Comparison of ENCODE assay signal across 8 cellular contexts in the genomic region with DNA sequence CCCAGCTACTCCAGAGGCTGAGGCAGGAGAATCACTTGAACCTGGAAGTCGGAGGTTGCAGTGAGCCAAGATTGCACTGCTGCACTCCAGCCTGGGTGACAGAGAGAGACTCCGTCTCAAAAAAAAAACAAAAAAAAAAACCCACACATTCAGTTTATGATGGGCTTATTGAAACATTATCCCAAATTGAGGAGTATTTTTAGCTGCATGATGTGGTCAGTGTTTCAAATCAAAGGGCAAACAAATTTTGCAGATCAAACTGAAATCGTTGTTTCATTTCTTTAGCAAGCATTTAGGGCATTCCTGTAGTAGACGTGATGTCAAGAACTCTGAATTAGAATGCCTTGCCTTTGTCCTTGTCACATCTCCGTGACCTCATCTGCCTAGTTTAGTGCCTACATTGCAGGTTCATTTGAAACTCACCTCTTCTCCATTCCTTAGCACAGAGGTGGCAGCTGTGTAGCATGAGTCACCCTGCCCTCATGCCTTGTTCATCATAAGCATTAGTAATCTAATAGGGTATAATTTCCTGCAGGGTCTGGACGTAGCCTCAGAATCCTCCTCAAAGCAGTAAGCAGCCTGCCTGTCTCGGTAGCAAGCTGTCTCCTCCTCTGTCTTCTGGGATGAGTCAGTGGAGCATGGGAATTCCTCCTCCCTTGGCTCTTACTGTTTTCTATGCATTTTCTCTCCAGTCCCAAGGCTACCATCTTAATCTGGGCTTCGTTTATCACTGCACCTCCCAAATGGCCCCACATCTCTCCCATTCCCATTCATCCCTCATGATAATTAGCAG.
DNase-seq lines count a peak whose midpoint lies in the region; ATAC-seq and TF ChIP-seq lines count a peak whose summit lies in the region.

No MANE protein-coding gene starts in this region.

- no peaks in the 10 kb centered on the region for H3K9me3 Mint-ChIP-seq in endodermal cell

- ATAC-seq in GM18520 (IDR thresholded peaks at IDR 0.05; ENCODE audit: unreplicated experiment): no peak

- H3K4me1 Mint-ChIP-seq in endodermal cell: peaks cover 15% of the 10 kb centered on the region

- peak overlapping the region; percentile 57 for H3K27ac Mint-ChIP-seq in endodermal cell

- H3K27me3 Mint-ChIP-seq in endodermal cell (ENCODE audit: insufficient read depth): no peaks in the 10 kb centered on the region

- H3K4me3 ChIP-seq in endodermal cell (ENCODE audit: low read length): no peak overlapping the region

- H3K36me3 Mint-ChIP-seq in endodermal cell (ENCODE audit: low read depth): peaks cover 31% of the 10 kb centered on the region

- WGBS in endodermal cell (ENCODE audit: insufficient coverage in 1 of 2, insufficient read length in 1 of 2), 2 experiments: 78 to 84% methylated on average over 7 of the region's 8 CpGs

- no peak overlapping the region for H3K4me3 Mint-ChIP-seq in endodermal cell

- H3K36me3 ChIP-seq in endodermal cell (ENCODE audit: control insufficient read depth, insufficient read depth, low read length): peaks cover 50% of the 10 kb centered on the region

- in situ Hi-C loops in G401 (cut with HindIII; ENCODE audit: low sequenced_read_pairs): no loop called here

- H3K27ac ChIP-seq in RWPE1 (peak overlapping the region; percentile 67), endodermal cell (ENCODE audit: low read depth, low read length) (no peak overlapping the region)

- H3K27me3 ChIP-seq in endodermal cell (ENCODE audit: control insufficient read depth, insufficient read depth, low read length, poor library complexity, severe bottlenecking): no peaks in the 10 kb centered on the region

- no peaks in the 10 kb centered on the region for H3K9me3 ChIP-seq in endodermal cell (ENCODE audit: control insufficient read depth, low read length)

- CTCF ChIA-PET in RWPE1 (lab: Yijun Ruan, JAX): no interaction called here

- H3K9ac ChIP-seq in endodermal cell (ENCODE audit: extremely low read depth, low read length, poor library complexity, severe bottlenecking): no peak overlapping the region

- TF ChIP-seq CTCF in RWPE1 (conservative IDR thresholded peaks at IDR 0.05; ENCODE audit: low read depth): no peak
- no peak for TF ChIP-seq CTCF in endodermal cell (conservative IDR thresholded peaks at IDR 0.05)

- H3K4me1 ChIP-seq in endodermal cell (ENCODE audit: control insufficient read depth, insufficient read depth, low read length): no peaks in the 10 kb centered on the region

- DNase-seq in GM04503 (ENCODE audit: low read depth) (peak; percentile 53), RWPE1 (ENCODE audit: low spot score) (peak; percentile 83), endodermal cell (no peak), LoVo (ENCODE audit: low spot score) (no peak), G401 (ENCODE audit: low spot score) (no peak), COR-L47 (lab: John Stamatoyannopoulos, UW) (no peak)
- peak; percentile 19 for DNase-seq in stimulated activated CD4-positive, alpha-beta T cell treated with anti-CD3 and anti-CD28 coated beads, Interleukin-12 subunit alpha, Interleukin-12 subunit beta, amount 100 ng/mL, for 4 hours

- POLR2A ChIA-PET in RWPE1 (lab: Yijun Ruan, JAX; ENCODE audit: low non-redundant PET): no interaction called here

Comparison
In these comparisons a context has a peak if more than half of its experiments do, and no peak if none do; other contexts are left out.
1. DNase-seq: peak in GM04503 (single experiment), RWPE1 (single experiment) and stimulated activated CD4-positive, alpha-beta T cell treated with anti-CD3 and anti-CD28 coated beads, Interleukin-12 subunit alpha, Interleukin-12 subunit beta, amount 100 ng/mL, for 4 hours (single experiment); none in endodermal cell (single experiment), LoVo (single experiment), G401 (single experiment) and COR-L47 (single experiment).